ENCODE assay signal across 8 cellular contexts in the genomic region with DNA sequence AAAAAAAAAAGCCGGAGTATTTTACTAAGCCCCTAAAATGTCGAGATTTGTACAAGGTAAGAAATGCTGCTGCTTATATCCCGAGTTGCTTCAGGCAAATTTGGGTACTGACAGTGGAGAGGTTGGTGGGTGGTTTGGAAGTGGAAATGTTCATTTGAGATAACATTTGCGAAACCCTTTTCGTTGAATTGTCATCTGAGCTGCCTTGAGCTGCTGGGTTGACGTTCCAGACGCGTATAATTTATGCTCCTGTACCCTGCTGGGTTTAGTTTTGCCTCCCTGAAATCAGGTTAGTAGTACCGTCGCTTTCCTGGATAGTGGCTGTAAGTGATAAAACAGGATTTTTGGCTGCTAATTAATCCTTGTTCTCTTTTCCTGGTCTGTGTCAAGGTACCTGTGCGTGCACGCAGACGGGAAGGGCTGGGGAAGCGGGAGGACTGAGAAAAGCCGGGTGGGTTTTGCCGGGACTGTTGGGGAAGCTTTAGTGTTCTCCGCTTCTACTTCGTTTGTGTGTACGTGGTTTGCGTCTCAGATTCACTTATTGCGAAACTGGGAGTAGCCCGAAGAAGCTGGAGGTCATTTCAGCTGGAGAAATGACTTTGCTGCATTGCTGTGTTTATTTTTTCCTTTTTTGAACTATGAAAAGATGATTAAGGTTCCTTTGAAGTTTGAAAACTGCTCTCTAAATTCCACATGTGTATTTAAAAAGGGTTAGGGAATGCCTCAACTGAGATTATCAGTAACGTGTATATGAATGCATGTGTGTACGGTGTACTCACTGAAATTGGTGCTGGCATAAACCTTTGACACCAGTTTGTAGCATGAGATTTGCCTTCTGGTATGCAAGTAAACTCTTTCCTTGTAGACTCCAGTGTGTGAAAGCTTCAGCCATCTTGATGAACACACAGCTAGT. TPM values are rescaled to one million over a fixed set of nuclear protein-coding genes. Genes with fewer than 3 reads are reported as not detected.
DNase-seq lines count a peak whose midpoint lies in the region; ATAC-seq, FAIRE-seq and TF ChIP-seq lines count a peak whose summit lies in the region.

No MANE protein-coding gene starts in this region.

- H3K4me1 ChIP-seq in A673 (ENCODE audit: insufficient read depth, low read length, poor library complexity, severe bottlenecking) (peaks cover 21% of the 10 kb centered on the region), body of pancreas (peaks cover 27% of the 10 kb centered on the region), skeletal muscle satellite cell (ENCODE audit: control insufficient read depth, insufficient read depth, low read length) (peaks cover 46% of the 10 kb centered on the region)

- H3K4me3 ChIP-seq in A673 (ENCODE audit: low read depth, low read length, poor library complexity, severe bottlenecking) (peak overlapping the region; percentile 93), GM12875 (ENCODE audit: low read depth, low read length) (peak overlapping the region; percentile 72), body of pancreas (peak overlapping the region; percentile 79 to 86), iPS-18c (ENCODE audit: insufficient read depth, low read depth, low read length) (peak overlapping the region; percentile 96), skeletal muscle satellite cell (ENCODE audit: low read length) (peak overlapping the region; percentile 95)

- peak overlapping the region; percentile 97 for H3K9ac ChIP-seq in skeletal muscle satellite cell (ENCODE audit: low read depth, low read length)

- ATAC-seq in body of pancreas = no peak

- H3K27me3 ChIP-seq in A673 (replicated peaks; ENCODE audit: insufficient read depth, low read depth, low read length, poor library complexity) (no peaks in the 10 kb centered on the region), body of pancreas (no peaks in the 10 kb centered on the region), skeletal muscle satellite cell (ENCODE audit: control insufficient read depth, insufficient read depth, low read length) (no peaks in the 10 kb centered on the region)

- POLR2A ChIA-PET in A673 (lab: Charles Lee; ENCODE audit: low non-redundant PET) = no interaction called here

- intact Hi-C loops in A673 (cut with micrococcal nuclease; ENCODE audit: unreplicated experiment) = loop anchor here (5.0 kb wide), 2 partner anchors 145 to 255 kb away; partner anchors contain the start of genes MDH1 and WDPCP
- intact Hi-C loops in body of pancreas (cut with DNase I) = no loop called here

- H3K27ac ChIP-seq in A673 (ENCODE audit: low read depth, low read length, poor library complexity, severe bottlenecking) (peak overlapping the region; percentile 90), body of pancreas (peak overlapping the region; percentile 90 to 99 (median 98))

- 0 to 1% methylated on average over 24 of the region's 24 CpGs for WGBS in body of pancreas, 2 donors

- DNase-seq in A673 (ENCODE audit: low spot score) (peak; percentile 49), NCI-H82 (lab: John Stamatoyannopoulos, UW) (peak; percentile 68), body of pancreas (peak; percentile 36 to 64 (median 50)), D721Med (ENCODE audit: insufficient read length, low spot score) (no peak), occipital lobe (lab: John Stamatoyannopoulos, UW) (no peak)

- H3K9me3 ChIP-seq in A673 (ENCODE audit: low read depth, low read length, poor library complexity, severe bottlenecking) = no peaks in the 10 kb centered on the region
- H3K9me3 ChIP-seq in body of pancreas = no peaks in the 10 kb centered on the region
- H3K9me3 ChIP-seq in iPS-18c (ENCODE audit: control insufficient read depth, insufficient read depth, low read length) = no peaks in the 10 kb centered on the region
- H3K9me3 ChIP-seq in skeletal muscle satellite cell (replicated peaks; ENCODE audit: low read length) = no peaks in the 10 kb centered on the region

- no peak for FAIRE-seq in D721Med (lab: Jason Lieb, UNC)

- no peak for TF ChIP-seq POLR2A in body of pancreas (IDR thresholded peaks at IDR 0.05)

- H3K36me3 ChIP-seq in A673 (ENCODE audit: insufficient read depth, low read length, poor library complexity, severe bottlenecking) (no peaks in the 10 kb centered on the region), body of pancreas (replicated peaks in 1 of 2; ENCODE audit: insufficient read depth in 1 of 2, low read depth in 2 of 2) (no peaks in the 10 kb centered on the region), skeletal muscle satellite cell (ENCODE audit: insufficient read depth, low read length) (no peaks in the 10 kb centered on the region)

- BruUV-seq in A673 (replicated peaks; lab: Mats Ljungman, UMichigan) = TSS peak; percentile 46

- TF ChIP-seq CTCF in A673 (conservative IDR thresholded peaks at IDR 0.05; ENCODE audit: low read depth, low read length) (no peak), GM12875 (IDR thresholded peaks at IDR 0.05; ENCODE audit: borderline replicate concordance, insufficient read depth, low read depth, low read length) (no peak), body of pancreas (IDR thresholded peaks at IDR 0.05) (no peak), D721Med (IDR thresholded peaks at IDR 0.05; ENCODE audit: insufficient read depth, missing control alignments) (no peak)

- H3K4me2 ChIP-seq in skeletal muscle satellite cell (ENCODE audit: low read length) = peak overlapping the region; percentile 90

- CTCF ChIA-PET in A673 (lab: Charles Lee) = no interaction called here

RNA-seq across cellular contexts. Expression of gene UGP2, which starts 0.7 kb away (rescaled TPM):
- 60.3 and 70.4 TPM in 2 replicates for total RNA-seq in A673 (2021)
- total RNA-seq in body of pancreas = 10 to 100 TPM; 64.3 to 93.3 TPM
- total RNA-seq in skeletal muscle satellite cell (2012; rRNA removed) = 244 and 437 TPM in 2 replicates
- total RNA-seq in occipital lobe = 83.9 TPM

Comparison
In these comparisons a context has a peak if more than half of its experiments do, and no peak if none do; other contexts are left out.
1. DNase-seq: peak in A673 (single experiment), NCI-H82 (single experiment) and body of pancreas (4 of 4); none in D721Med (single experiment) and occipital lobe (single experiment).
2. Peak in every context shown above with its lines, with median percentiles within 50 percentile points of each other: H3K4me3 ChIP-seq.